ENCODE assay signal across 13 cellular contexts in the genomic region with DNA sequence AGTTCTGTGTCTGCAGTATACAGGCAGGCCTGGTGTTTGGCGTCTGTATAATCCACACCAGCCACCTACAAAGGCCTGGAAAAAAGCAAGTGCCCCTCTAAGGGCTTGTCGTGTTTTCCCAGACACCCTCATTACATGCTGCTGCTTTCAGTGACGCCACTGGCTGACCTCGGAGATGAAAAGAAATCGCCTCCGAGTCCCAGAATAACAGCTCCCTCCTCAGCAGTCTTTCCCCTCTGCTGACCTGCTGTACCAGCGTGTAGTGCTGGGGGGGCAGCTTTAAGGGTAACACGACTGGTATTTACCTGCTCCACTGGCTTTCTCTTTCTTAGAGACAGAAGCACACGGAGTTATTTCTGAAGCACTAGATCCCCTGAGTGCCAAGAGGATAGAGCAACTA.
DNase-seq lines count a peak whose midpoint lies in the region; ATAC-seq and TF ChIP-seq lines count a peak whose summit lies in the region.
"Had no signal": no experiment of that assay in that cellular context is flagged by ENCODE, and none has a peak within 500 bp of the region (broad histone marks: within the 10 kb centered on the region; RNA-seq: fewer than 3 reads in every experiment).

No MANE protein-coding gene starts in this region.

- H3K4me1 ChIP-seq in ovary (ENCODE audit: insufficient read depth): no peaks in the 10 kb centered on the region
- no peaks in the 10 kb centered on the region for H3K4me1 ChIP-seq in mammary epithelial cell (ENCODE audit: insufficient read depth, low read length)

- H3K79me2 ChIP-seq in mammary epithelial cell (ENCODE audit: insufficient read depth, low read length): no peaks in the 10 kb centered on the region

- dilution Hi-C loops in mammary epithelial cell (cut with HindIII; ENCODE audit: low sequenced_read_pairs): no loop called here

- H3K27me3 ChIP-seq in layer of hippocampus (ENCODE audit: control insufficient read depth, insufficient read depth, low read length): no peaks in the 10 kb centered on the region
- H3K27me3 ChIP-seq in ovary: no peaks in the 10 kb centered on the region
- no peaks in the 10 kb centered on the region for H3K27me3 ChIP-seq in mammary epithelial cell (ENCODE audit: insufficient read depth, low read length)

- peak; percentile 23 for DNase-seq in ELF-1 (ENCODE audit: low read depth, low spot score)
- peak; percentile 28 for DNase-seq in cerebellar cortex (ENCODE audit: low spot score)
- peak in 4 of 5 donors; percentile 12 to 43 (median 20) for DNase-seq in ovary
- DNase-seq in stimulated activated CD4-positive, alpha-beta T cell treated with anti-CD3 and anti-CD28 coated beads, Interleukin-12 subunit alpha, Interleukin-12 subunit beta, amount 100 ng/mL, for 4 hours: no peak
- DNase-seq in mammary epithelial cell: no peak
- DNase-seq in NCI-H2171 (lab: John Stamatoyannopoulos, UW): no peak
- DNase-seq: H9, MM.1S, NCI-H1930, NCI-H510A, NCI-H82 had no signal

- TF ChIP-seq POLR2A in ovary (IDR thresholded peaks at IDR 0.05): no peak

- in situ Hi-C loops in mammary epithelial cell (cut with MboI; ENCODE audit: low sequenced_read_pairs in 2 of 2): no loop called here

- CTCF ChIA-PET in mammary epithelial cell (lab: Charles Lee; ENCODE audit: low non-redundant PET): no interaction called here

- no TSS peak for BruUV-seq in mammary epithelial cell (replicated peaks; lab: Mats Ljungman, UMichigan)

- no peak overlapping the region for H2AFZ ChIP-seq in mammary epithelial cell (ENCODE audit: low read depth, low read length)

- no peak overlapping the region for H3K4me3 ChIP-seq in ovary
- no peak overlapping the region for H3K4me3 ChIP-seq in mammary epithelial cell (replicated peaks in 1 of 3; ENCODE audit: insufficient read depth in 1 of 3, low read depth in 2 of 3, low read length in 3 of 3)

- no peaks in the 10 kb centered on the region for H4K20me1 ChIP-seq in mammary epithelial cell (ENCODE audit: insufficient read depth, low read length)

- H3K27ac ChIP-seq in layer of hippocampus (ENCODE audit: low read depth, low read length) (peak overlapping the region; percentile 10), ovary (no peak overlapping the region), mammary epithelial cell (ENCODE audit: insufficient read depth, low read depth, low read length) (no peak overlapping the region)

- ATAC-seq in HG02763 (IDR thresholded peaks at IDR 0.05; ENCODE audit: unreplicated experiment): no peak

- no peaks in the 10 kb centered on the region for H3K9me3 ChIP-seq in ovary
- H3K9me3 ChIP-seq in mammary epithelial cell (replicated peaks; ENCODE audit: insufficient read depth, low read length): no peaks in the 10 kb centered on the region

- no peak overlapping the region for H3K9ac ChIP-seq in mammary epithelial cell (ENCODE audit: insufficient read depth, low read length)

- intact Hi-C loops in ovary (cut with DNase I): no loop called here
- intact Hi-C loops in mammary epithelial cell (cut with micrococcal nuclease): no loop called here

- 15 to 25% (median 20%) methylated on average over 9 of the region's 9 CpGs for WGBS in ovary, 3 donors
- WGBS in mammary epithelial cell (ENCODE audit: low coverage, missing lambda C conversion rate): 32% methylated on average over 8 of the region's 9 CpGs

- no peak for TF ChIP-seq EP300 in ovary (IDR thresholded peaks at IDR 0.05)

- TF ChIP-seq CTCF in ovary (IDR thresholded peaks at IDR 0.05) (no peak), mammary epithelial cell (conservative IDR thresholded peaks at IDR 0.05 in 1 of 2, IDR thresholded peaks at IDR 0.05 in 1 of 2; ENCODE audit: extremely low read depth in 1 of 2, insufficient read depth in 1 of 2, low read depth in 1 of 2, low read length in 2 of 2) (no peak)

- H3K4me2 ChIP-seq in mammary epithelial cell (ENCODE audit: insufficient read depth, low read depth, low read length): no peak overlapping the region

- no peaks in the 10 kb centered on the region for H3K36me3 ChIP-seq in ovary
- no peaks in the 10 kb centered on the region for H3K36me3 ChIP-seq in mammary epithelial cell (ENCODE audit: insufficient read depth, low read length)

Comparison
In these comparisons a context has a peak if more than half of its experiments do, and no peak if none do; other contexts are left out.
1. DNase-seq: peak in ELF-1 (single experiment), cerebellar cortex (single experiment) and ovary (4 of 5); none in stimulated activated CD4-positive, alpha-beta T cell treated with anti-CD3 and anti-CD28 coated beads, Interleukin-12 subunit alpha, Interleukin-12 subunit beta, amount 100 ng/mL, for 4 hours (single experiment), mammary epithelial cell (single experiment) and NCI-H2171 (single experiment).